1 cellular context compared by ENCODE assay signal in genomic region chr22:24359452-24360120, GRCh38.
TF ChIP-seq lines count a peak whose summit lies in the region.

No MANE protein-coding gene starts in this region.

TF ChIP-seq in HepG2, 621 proteins besides CTCF, POLR2A, EP300 and RAD21 (continued from another document):
- TF ChIP-seq, protein P1, sequence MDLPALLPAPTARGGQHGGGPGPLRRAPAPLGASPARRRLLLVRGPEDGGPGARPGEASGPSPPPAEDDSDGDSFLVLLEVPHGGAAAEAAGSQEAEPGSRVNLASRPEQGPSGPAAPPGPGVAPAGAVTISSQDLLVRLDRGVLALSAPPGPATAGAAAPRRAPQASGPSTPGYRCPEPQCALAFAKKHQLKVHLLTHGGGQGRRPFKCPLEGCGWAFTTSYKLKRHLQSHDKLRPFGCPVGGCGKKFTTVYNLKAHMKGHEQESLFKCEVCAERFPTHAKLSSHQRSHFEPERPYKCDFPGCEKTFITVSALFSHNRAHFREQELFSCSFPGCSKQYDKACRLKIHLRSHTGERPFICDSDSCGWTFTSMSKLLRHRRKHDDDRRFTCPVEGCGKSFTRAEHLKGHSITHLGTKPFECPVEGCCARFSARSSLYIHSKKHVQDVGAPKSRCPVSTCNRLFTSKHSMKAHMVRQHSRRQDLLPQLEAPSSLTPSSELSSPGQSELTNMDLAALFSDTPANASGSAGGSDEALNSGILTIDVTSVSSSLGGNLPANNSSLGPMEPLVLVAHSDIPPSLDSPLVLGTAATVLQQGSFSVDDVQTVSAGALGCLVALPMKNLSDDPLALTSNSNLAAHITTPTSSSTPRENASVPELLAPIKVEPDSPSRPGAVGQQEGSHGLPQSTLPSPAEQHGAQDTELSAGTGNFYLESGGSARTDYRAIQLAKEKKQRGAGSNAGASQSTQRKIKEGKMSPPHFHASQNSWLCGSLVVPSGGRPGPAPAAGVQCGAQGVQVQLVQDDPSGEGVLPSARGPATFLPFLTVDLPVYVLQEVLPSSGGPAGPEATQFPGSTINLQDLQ (CRISPR knock-in tag; IDR thresholded peaks at IDR 0.05), result no peak
- TF ChIP-seq ZC3H4 (CRISPR knock-in tag; IDR thresholded peaks at IDR 0.05; ENCODE audit: borderline replicate concordance) (no peak), NCOR1 (IDR thresholded peaks at IDR 0.05; ENCODE audit: borderline replicate concordance, low read length) (no peak), ZNF383 (CRISPR knock-in tag; IDR thresholded peaks at IDR 0.05; ENCODE audit: borderline replicate concordance) (no peak), POGZ (CRISPR knock-in tag; IDR thresholded peaks at IDR 0.05) (no peak), TMF1 (CRISPR knock-in tag; IDR thresholded peaks at IDR 0.05; ENCODE audit: low read depth) (no peak), SRF (IDR thresholded peaks at IDR 0.05; ENCODE audit: low read depth, low read length) (no peak), CSRNP2 (CRISPR knock-in tag; conservative IDR thresholded peaks at IDR 0.05; ENCODE audit: low read depth) (no peak), HNF4A (CRISPR knock-in tag; IDR thresholded peaks at IDR 0.05) (peak; percentile 19; the same call in 1 of the 2 replicates), ATM (IDR thresholded peaks at IDR 0.05; ENCODE audit: borderline replicate concordance) (no peak), ZBTB14 (CRISPR knock-in tag; IDR thresholded peaks at IDR 0.05) (no peak)
TF ChIP-seq in HepG2: peak in this region for 3.
